Comparison of ENCODE assay signal across 19 cellular contexts in genomic region chr12:40154381-40154780, GRCh38. TPM values are rescaled to one million over a fixed set of nuclear protein-coding genes. Genes with fewer than 3 reads are reported as not detected.
DNase-seq lines count a peak whose midpoint lies in the region; ATAC-seq, FAIRE-seq and TF ChIP-seq lines count a peak whose summit lies in the region.
"Had no signal": no experiment of that assay in that cellular context is flagged by ENCODE, and none has a peak within 500 bp of the region (broad histone marks: within the 10 kb centered on the region; RNA-seq: fewer than 3 reads in every experiment).

No MANE protein-coding gene starts in this region.

- WGBS in neuronal stem cell (ENCODE audit: extremely low coverage in 2 of 2, insufficient read length in 2 of 2, insufficient replicate concordance in 1 of 2), 2 donors, result no CpG with 5 or more reads among the region's 4 CpGs

- H3K79me2 ChIP-seq in OCI-LY3 (ENCODE audit: low read length), result no peaks in the 10 kb centered on the region

- H3K27me3 ChIP-seq in OCI-LY3 (ENCODE audit: low read depth, low read length), result peaks cover 8% of the 10 kb centered on the region; the same call in 1 of the 2 replicates
- H3K27me3 ChIP-seq in neuronal stem cell (ENCODE audit: control insufficient read depth in 3 of 3, insufficient read depth in 3 of 3, low read depth in 1 of 3, low read length in 3 of 3), result no peaks in the 10 kb centered on the region

- H2BK12ac ChIP-seq in neuronal stem cell (ENCODE audit: low read length), result no peak overlapping the region

- no peak overlapping the region for H2BK120ac ChIP-seq in neuronal stem cell (ENCODE audit: low read depth, low read length)

- no peak overlapping the region for H3K14ac ChIP-seq in neuronal stem cell (ENCODE audit: low read length)

- no peak overlapping the region for H2BK5ac ChIP-seq in neuronal stem cell (ENCODE audit: low read length)

- H3K79me1 ChIP-seq in neuronal stem cell (ENCODE audit: low read depth, low read length), result no peaks in the 10 kb centered on the region

- H3K27ac ChIP-seq in OCI-LY3 (ENCODE audit: low read length) (peak overlapping the region; percentile 54), neuronal stem cell (replicated peaks; ENCODE audit: low read length) (no peak overlapping the region)

- no peaks in the 10 kb centered on the region for H4K20me1 ChIP-seq in OCI-LY3 (ENCODE audit: insufficient read depth, low read length)

- no peak overlapping the region for H2BK15ac ChIP-seq in neuronal stem cell (ENCODE audit: low read length)

- H3K9ac ChIP-seq in OCI-LY3 (ENCODE audit: low read length) (no peak overlapping the region), neuronal stem cell (ENCODE audit: low read depth, low read length, poor library complexity) (no peak overlapping the region)

- H2AK5ac ChIP-seq in neuronal stem cell (ENCODE audit: low read depth, low read length), result no peak overlapping the region

- no peak overlapping the region for H3K23ac ChIP-seq in neuronal stem cell (ENCODE audit: low read depth, low read length, poor library complexity)

- H3K18ac ChIP-seq in neuronal stem cell (ENCODE audit: low read length), result no peak overlapping the region

- FAIRE-seq in GM18507 (lab: Jason Lieb, UNC), result peak; percentile 33
- FAIRE-seq: GM12891, HepG2 had no signal

- peaks cover 3% of the 10 kb centered on the region for H3K36me3 ChIP-seq in OCI-LY3 (replicated peaks; ENCODE audit: low read depth, low read length)
- H3K36me3 ChIP-seq in neuronal stem cell (replicated peaks in 1 of 2; ENCODE audit: control insufficient read depth in 2 of 2, insufficient read depth in 2 of 2, low read length in 2 of 2), result no peaks in the 10 kb centered on the region
- H3K36me3 ChIP-seq: BE2C had no signal

- no peak for TF ChIP-seq CTCF in OCI-LY3 (IDR thresholded peaks at IDR 0.05; ENCODE audit: low read depth, low read length)
- no peak for TF ChIP-seq CTCF in GM10266 (IDR thresholded peaks at IDR 0.05; ENCODE audit: control insufficient read depth, insufficient read depth, low read depth, missing control alignments)

- peak overlapping the region; percentile 3; the same call in 1 of the 2 replicates for H3K4me2 ChIP-seq in OCI-LY3 (ENCODE audit: low read length)
- H3K4me2 ChIP-seq in neuronal stem cell (ENCODE audit: insufficient read depth, low read length, poor library complexity, severe bottlenecking), result no peak overlapping the region

- H3K4me3 ChIP-seq in OCI-LY3 (ENCODE audit: low read length) (no peak overlapping the region), neuronal stem cell (ENCODE audit: low read length in 2 of 2) (no peak overlapping the region)

- H3K4ac ChIP-seq in neuronal stem cell (ENCODE audit: low read length), result no peak overlapping the region

- peaks cover 70% of the 10 kb centered on the region for H3K4me1 ChIP-seq in OCI-LY3 (ENCODE audit: low read length)
- peaks cover 0 to 5% of the 10 kb centered on the region in 2 donors for H3K4me1 ChIP-seq in neuronal stem cell (ENCODE audit: control insufficient read depth in 2 of 2, insufficient read depth in 1 of 2, low read depth in 1 of 2, low read length in 2 of 2)
- H3K4me1 ChIP-seq: BE2C had no signal

- H2AFZ ChIP-seq in OCI-LY3 (ENCODE audit: low read depth, low read length) (no peak overlapping the region), neuronal stem cell (ENCODE audit: low read length) (peak overlapping the region; percentile 10)

- no peak overlapping the region for H4K8ac ChIP-seq in neuronal stem cell (ENCODE audit: low read depth, low read length)

- no peak for DNase-seq in GM18507 (ENCODE audit: extremely low spot score, insufficient read length, low read depth)
- DNase-seq in neuronal stem cell (ENCODE audit: low spot score), result no peak
- DNase-seq in GM10266 (ENCODE audit: extremely low spot score), result no peak
- DNase-seq: BE2C; C1 segment of cervical spinal cord; CD4-positive, CD25-positive, alpha-beta regulatory T cell; CD8-positive, alpha-beta memory T cell; COR-L47; DMS 273 treated with DMSO at 0.1 percent for 48 hours; DMS53; DND-41; EL; HCEC 1CT; KBM-7 had no signal

- H4K91ac ChIP-seq in neuronal stem cell (ENCODE audit: low read depth, low read length, poor library complexity), result no peak overlapping the region

- H3K9me3 ChIP-seq in OCI-LY3 (ENCODE audit: insufficient read depth, low read length), result 0 out of 2 replicates have a peak, but pooled peaks cover 2% of the 10 kb centered on the region
- no peaks in the 10 kb centered on the region for H3K9me3 ChIP-seq in neuronal stem cell (replicated peaks in 1 of 2; ENCODE audit: control insufficient read depth in 2 of 2, insufficient read depth in 1 of 2, low read depth in 1 of 2, low read length in 2 of 2)
- H3K9me3 ChIP-seq: BE2C had no signal

- ATAC-seq in GM18861 (IDR thresholded peaks at IDR 0.05; ENCODE audit: unreplicated experiment), result no peak
- no peak for ATAC-seq in HG03571 (IDR thresholded peaks at IDR 0.05; ENCODE audit: unreplicated experiment)
- ATAC-seq: HepG2 had no signal

RNA-seq across cellular contexts. Expression of gene SLC2A13, which starts 48.5 kb away (rescaled TPM):
- polyA plus RNA-seq in neuronal stem cell (2013, experiment 1 of 2), result 3.2 TPM
- 3.5 TPM for polyA plus RNA-seq in neuronal stem cell (2013, experiment 2 of 2)
